In genomic region chr2:74499269-74499939, GRCh38 we compare ENCODE assay signal across 8 cellular contexts. TPM values are rescaled to one million over a fixed set of nuclear protein-coding genes. Genes with fewer than 3 reads are reported as not detected.
DNase-seq lines count a peak whose midpoint lies in the region; ATAC-seq and TF ChIP-seq lines count a peak whose summit lies in the region.

Gene LBX2, minus strand, starts transcription at chr2:74499603. Its CDS starts 66 bp downstream, at chr2:74499537.

- dilution Hi-C loops in IMR-90 (cut with HindIII; ENCODE audit: low sequenced_read_pairs, unreplicated experiment) = no loop called here

- no peak for TF ChIP-seq POLR2A in IMR-90 (IDR thresholded peaks at IDR 0.05; ENCODE audit: low read depth, low read length)

- no peak within 1 kb of the TSS for H3K4ac ChIP-seq in IMR-90 (ENCODE audit: low read depth, low read length)

- H3K14ac ChIP-seq in IMR-90 (replicated peaks; ENCODE audit: low read depth, low read length) = no peak within 1 kb of the TSS

- no peaks in the 10 kb centered on the region for H3K9me3 ChIP-seq in IMR-90 (ENCODE audit: control insufficient read depth, insufficient read depth, low read length)

- H3K18ac ChIP-seq in IMR-90 (ENCODE audit: low read depth, low read length) = no peak within 1 kb of the TSS

- peak; percentile 10 for ATAC-seq in IMR-90 (ENCODE audit: low read depth)
- peak; percentile 33 for ATAC-seq in activated naive CD8-positive, alpha-beta T cell treated with anti-CD3 and anti-CD28 coated beads, Interleukin-2, amount 50 U/mL, for 24 hours
- ATAC-seq in stimulated activated naive CD8-positive, alpha-beta T cell treated with anti-CD3 and anti-CD28 coated beads, Interleukin-15, Interleukin-2, amounts not matched to agents 100 U/mL and 50 U/mL, for 24 hours = peak; percentile 38
- no peak for ATAC-seq in HG03565 (IDR thresholded peaks at IDR 0.05; ENCODE audit: unreplicated experiment)
- ATAC-seq in HG03342 (IDR thresholded peaks at IDR 0.05; ENCODE audit: unreplicated experiment) = no peak

- H3K27ac ChIP-seq in IMR-90 (ENCODE audit: insufficient read depth, low read length) = no peak within 1 kb of the TSS

- intact Hi-C loops in IMR-90 (cut with micrococcal nuclease) = no loop called here

- H4K91ac ChIP-seq in IMR-90 (ENCODE audit: insufficient read depth, low read depth, low read length) = no peak within 1 kb of the TSS

- peak within 1 kb of the TSS; percentile 76 for H2AFZ ChIP-seq in IMR-90 (replicated peaks; ENCODE audit: low read length, poor library complexity)

- no peaks in the 10 kb centered on the region for H4K20me1 ChIP-seq in IMR-90 (ENCODE audit: insufficient read depth, low read length)

- H3K27me3 ChIP-seq in IMR-90 (ENCODE audit: control insufficient read depth, insufficient read depth, low read length) = peaks cover 38% of the 10 kb centered on the region
- peaks cover 48% of the 10 kb centered on the region for H3K27me3 ChIP-seq in kidney epithelial cell (ENCODE audit: control insufficient read depth, insufficient read depth, low read length)

- CTCF ChIA-PET in IMR-90 (lab: Yijun Ruan, JAX) = interaction anchor here (0.6 to 0.7 kb wide), 2 partner anchors 11 to 89 kb away, joined by 3 to 8 read pairs; no protein-coding TSS in a partner anchor

- TF ChIP-seq CTCF in IMR-90 (conservative IDR thresholded peaks at IDR 0.05; ENCODE audit: low read depth, low read length) = no peak
- no peak for TF ChIP-seq CTCF in kidney epithelial cell (IDR thresholded peaks at IDR 0.05; ENCODE audit: insufficient read depth, low read length, poor library complexity, severe bottlenecking)

- H2AK9ac ChIP-seq in IMR-90 (replicated peaks; ENCODE audit: low read depth, low read length, poor library complexity) = no peak within 1 kb of the TSS

- H3K36me3 Mint-ChIP-seq in activated naive CD8-positive, alpha-beta T cell treated with anti-CD3 and anti-CD28 coated beads, Interleukin-2, amount 50 U/mL, for 24 hours (ENCODE audit: low read depth) = peaks cover 3% of the 10 kb centered on the region

- peaks cover 0 to 17% of the 10 kb centered on the region in 2 experiments; a peak in 3 of 4 replicates for H3K79me1 ChIP-seq in IMR-90 (ENCODE audit: low read depth in 1 of 2, low read length in 2 of 2)

- no peak within 1 kb of the TSS for H4K5ac ChIP-seq in IMR-90 (ENCODE audit: low read depth, low read length)

- peaks cover 14% of the 10 kb centered on the region for H3K4me1 ChIP-seq in IMR-90 (ENCODE audit: control insufficient read depth, insufficient read depth, low read length)

- H2BK15ac ChIP-seq in IMR-90 (ENCODE audit: low read depth, low read length) = no peak within 1 kb of the TSS

- TF ChIP-seq RAD21 in IMR-90 (IDR thresholded peaks at IDR 0.05; ENCODE audit: low read length) = no peak

- H3K9me3 Mint-ChIP-seq in activated naive CD8-positive, alpha-beta T cell treated with anti-CD3 and anti-CD28 coated beads, Interleukin-2, amount 50 U/mL, for 24 hours = no peaks in the 10 kb centered on the region

- H3K27ac Mint-ChIP-seq in activated naive CD8-positive, alpha-beta T cell treated with anti-CD3 and anti-CD28 coated beads, Interleukin-2, amount 50 U/mL, for 24 hours = no peak within 1 kb of the TSS

- 5% methylated on average over 44 of the region's 65 CpGs; no CpG with 5 or more reads in 1 of the 2 experiments for WGBS in IMR-90 (ENCODE audit: extremely low coverage in 2 of 2, insufficient read length in 1 of 2), 2 experiments

- H3K4me3 Mint-ChIP-seq in activated naive CD8-positive, alpha-beta T cell treated with anti-CD3 and anti-CD28 coated beads, Interleukin-2, amount 50 U/mL, for 24 hours = peak within 1 kb of the TSS; percentile 77

- no peak within 1 kb of the TSS; a peak in 1 of 4 replicates for H4K8ac ChIP-seq in IMR-90 (ENCODE audit: low read depth in 2 of 2, low read length in 2 of 2)

- no peak within 1 kb of the TSS for H3K23ac ChIP-seq in IMR-90 (ENCODE audit: low read depth, low read length)

- peaks cover 58% of the 10 kb centered on the region for H3K27me3 Mint-ChIP-seq in activated naive CD8-positive, alpha-beta T cell treated with anti-CD3 and anti-CD28 coated beads, Interleukin-2, amount 50 U/mL, for 24 hours

- H2BK120ac ChIP-seq in IMR-90 (ENCODE audit: low read depth, low read length) = no peak within 1 kb of the TSS

- peaks cover 45% of the 10 kb centered on the region for H3K4me1 Mint-ChIP-seq in activated naive CD8-positive, alpha-beta T cell treated with anti-CD3 and anti-CD28 coated beads, Interleukin-2, amount 50 U/mL, for 24 hours

- H3K4me2 ChIP-seq in IMR-90 (ENCODE audit: low read depth, low read length) = peak within 1 kb of the TSS; percentile 74

- H2AK5ac ChIP-seq in IMR-90 (ENCODE audit: low read depth, low read length) = no peak within 1 kb of the TSS

- DNase-seq in IMR-90 (no peak), kidney epithelial cell (ENCODE audit: low read depth) (no peak), NCI-H2029 treated with DMSO at 0.1 percent for 48 hours (lab: John Stamatoyannopoulos, UW) (no peak), NCI-H187 treated with DMSO at 0.1 percent for 48 hours (lab: John Stamatoyannopoulos, UW) (no peak)
- DNase-seq in activated naive CD8-positive, alpha-beta T cell treated with anti-CD3 and anti-CD28 coated beads, Interleukin-2, amount 50 U/mL, for 24 hours = peak; percentile 56
- DNase-seq in stimulated activated naive CD8-positive, alpha-beta T cell treated with anti-CD3 and anti-CD28 coated beads, Interleukin-15, Interleukin-2, amounts not matched to agents 100 U/mL and 50 U/mL, for 24 hours = peak; percentile 54

- H2BK20ac ChIP-seq in IMR-90 (ENCODE audit: low read depth, low read length) = no peak within 1 kb of the TSS

- in situ Hi-C loops in IMR-90 (cut with MboI; ENCODE audit: low sequenced_read_pairs) = loop anchor here (25.0 kb wide), 1 partner anchor 363 kb away; no protein-coding TSS in a partner anchor

- H3K4me3 ChIP-seq in IMR-90 (ENCODE audit: insufficient read depth, low read depth, low read length) (peak within 1 kb of the TSS; percentile 12; the same call in 1 of the 2 replicates), kidney epithelial cell (ENCODE audit: low read depth, low read length) (peak within 1 kb of the TSS; percentile 18)

- H3K56ac ChIP-seq in IMR-90 (ENCODE audit: extremely low read depth, insufficient read depth, low read length) = no peak within 1 kb of the TSS

- POLR2A ChIA-PET in IMR-90 (lab: Charles Lee; ENCODE audit: unreplicated experiment) = no interaction called here

- no peak within 1 kb of the TSS for H2BK5ac ChIP-seq in IMR-90 (ENCODE audit: low read depth, low read length, poor library complexity, severe bottlenecking)

- H3K9me1 ChIP-seq in IMR-90 (ENCODE audit: insufficient read depth, low read length) = no peaks in the 10 kb centered on the region

- BruUV-seq in IMR-90 (replicated peaks; lab: Mats Ljungman, UMichigan) = no TSS peak

- peaks cover 2% of the 10 kb centered on the region; the same call in 1 of the 2 replicates for H3K36me3 ChIP-seq in IMR-90 (ENCODE audit: control insufficient read depth, insufficient read depth, low read length)
- no peaks in the 10 kb centered on the region for H3K36me3 ChIP-seq in kidney epithelial cell (ENCODE audit: control insufficient read depth, insufficient read depth, low read length)

- no peak within 1 kb of the TSS for H3K9ac ChIP-seq in IMR-90 (ENCODE audit: low read depth, low read length)

TF ChIP-seq in IMR-90, 13 proteins besides CTCF, POLR2A, EP300 and RAD21:
- TF ChIP-seq CEBPB (IDR thresholded peaks at IDR 0.05; ENCODE audit: low read depth, low read length) (no peak), MAZ (IDR thresholded peaks at IDR 0.05; ENCODE audit: borderline replicate concordance, low read depth, low read length) (no peak), FOS (IDR thresholded peaks at IDR 0.05; ENCODE audit: low read depth, low read length) (no peak), USF2 (IDR thresholded peaks at IDR 0.05; ENCODE audit: low read depth, low read length) (no peak), RFX5 (IDR thresholded peaks at IDR 0.05; ENCODE audit: low read depth, low read length) (no peak), MXI1 (IDR thresholded peaks at IDR 0.05; ENCODE audit: borderline replicate concordance, low read depth, low read length) (no peak), BHLHE40 (IDR thresholded peaks at IDR 0.05; ENCODE audit: low read depth, low read length) (no peak), RCOR1 (IDR thresholded peaks at IDR 0.05; ENCODE audit: insufficient replicate concordance, low read length) (no peak), MAFK (IDR thresholded peaks at IDR 0.05; ENCODE audit: low read depth, low read length) (no peak), NFE2L2 (IDR thresholded peaks at IDR 0.05; ENCODE audit: low read depth, low read length) (no peak), SMC3 (IDR thresholded peaks at IDR 0.05; ENCODE audit: low read depth, low read length) (no peak), CHD1 (IDR thresholded peaks at IDR 0.05; ENCODE audit: low read depth, low read length) (no peak), ELK1 (IDR thresholded peaks at IDR 0.05; ENCODE audit: borderline replicate concordance, low read depth, low read length) (no peak)

RNA-seq across cellular contexts. Expression of gene LBX2, which starts in this region (rescaled TPM):
- total RNA-seq in IMR-90 (2012; rRNA removed) (0.18 and 0.56 TPM in 2 replicates), kidney epithelial cell (1.9 and 3.4 TPM in 2 replicates)
- 0.62 and 0.66 TPM in 2 replicates for polyA plus RNA-seq in IMR-90 (2012; rRNA removed)
- 0.38 and 1.0 TPM in 2 replicates for polyA plus RNA-seq in IMR-90 (2012; cell fraction: cytosol; rRNA removed)
- 0.70 and 1.8 TPM in 2 replicates for polyA plus RNA-seq in IMR-90 (2012; cell fraction: nucleus; rRNA removed; ENCODE audit: low replicate concordance)

Comparison
In these comparisons a context has a peak if more than half of its experiments do, and no peak if none do; other contexts are left out.
1. ATAC-seq: peak in IMR-90 (single experiment), activated naive CD8-positive, alpha-beta T cell treated with anti-CD3 and anti-CD28 coated beads, Interleukin-2, amount 50 U/mL, for 24 hours (single experiment) and stimulated activated naive CD8-positive, alpha-beta T cell treated with anti-CD3 and anti-CD28 coated beads, Interleukin-15, Interleukin-2, amounts not matched to agents 100 U/mL and 50 U/mL, for 24 hours (single experiment); none in HG03565 (single experiment) and HG03342 (single experiment).
2. DNase-seq: peak in activated naive CD8-positive, alpha-beta T cell treated with anti-CD3 and anti-CD28 coated beads, Interleukin-2, amount 50 U/mL, for 24 hours (single experiment) and stimulated activated naive CD8-positive, alpha-beta T cell treated with anti-CD3 and anti-CD28 coated beads, Interleukin-15, Interleukin-2, amounts not matched to agents 100 U/mL and 50 U/mL, for 24 hours (single experiment); none in IMR-90 (single experiment), kidney epithelial cell (single experiment), NCI-H2029 treated with DMSO at 0.1 percent for 48 hours (single experiment) and NCI-H187 treated with DMSO at 0.1 percent for 48 hours (single experiment).